ENCODE assay signal across 1 cellular context in genomic region chr10:42630537-42631134, GRCh38.
TF ChIP-seq lines count a peak whose summit lies in the region.

No MANE protein-coding gene starts in this region.

TF ChIP-seq in HepG2, 621 proteins besides CTCF, POLR2A, EP300 and RAD21:
- no peak for TF ChIP-seq ZNF530 (CRISPR knock-in tag; IDR thresholded peaks at IDR 0.05; ENCODE audit: low read depth)
- no peak for TF ChIP-seq UBTF (CRISPR knock-in tag; IDR thresholded peaks at IDR 0.05)
- no peak for TF ChIP-seq FOXO1 (CRISPR knock-in tag; IDR thresholded peaks at IDR 0.05)
- TF ChIP-seq ZMAT5 (CRISPR knock-in tag; IDR thresholded peaks at IDR 0.05; ENCODE audit: borderline replicate concordance, low read depth), result no peak
- 0 out of 2 replicates have a peak, but pooled peaks have one; percentile 24 for TF ChIP-seq HNF4G (IDR thresholded peaks at IDR 0.05; ENCODE audit: borderline replicate concordance, low read depth, low read length)
- TF ChIP-seq HNF4G (CRISPR knock-in tag; IDR thresholded peaks at IDR 0.05; ENCODE audit: borderline replicate concordance, low read depth), result no peak
- peak; percentile 38; the same call in 1 of the 2 replicates for TF ChIP-seq SRF (IDR thresholded peaks at IDR 0.05; ENCODE audit: low read depth, low read length)
- TF ChIP-seq TEAD3 (CRISPR knock-in tag; optimal IDR thresholded peaks at IDR 0.05; ENCODE audit: borderline replicate concordance), result peak; percentile 8
- TF ChIP-seq ATF1 (CRISPR knock-in tag; IDR thresholded peaks at IDR 0.05), result no peak
- TF ChIP-seq ATAD3A (CRISPR knock-in tag; IDR thresholded peaks at IDR 0.05), result no peak
- no peak for TF ChIP-seq KAT8 (CRISPR knock-in tag; IDR thresholded peaks at IDR 0.05)
- no peak for TF ChIP-seq DZIP1 (CRISPR knock-in tag; IDR thresholded peaks at IDR 0.05)
- no peak for TF ChIP-seq MLX (CRISPR knock-in tag; IDR thresholded peaks at IDR 0.05)
- no peak for TF ChIP-seq ZNF441 (CRISPR knock-in tag; IDR thresholded peaks at IDR 0.05; ENCODE audit: borderline replicate concordance)
- no peak for TF ChIP-seq ZNF598 (CRISPR knock-in tag; IDR thresholded peaks at IDR 0.05; ENCODE audit: borderline replicate concordance)
